In genomic region chr12:70609203-70609602, GRCh38 we compare ENCODE assay signal across 8 cellular contexts. TPM values are rescaled to one million over a fixed set of nuclear protein-coding genes. Genes with fewer than 3 reads are reported as not detected.
DNase-seq lines count a peak whose midpoint lies in the region; ATAC-seq and TF ChIP-seq lines count a peak whose summit lies in the region.

No MANE protein-coding gene starts in this region.

- H3K4me2 ChIP-seq in trophoblast cell (ENCODE audit: low read length): peak overlapping the region; percentile 92

- H4K91ac ChIP-seq in trophoblast cell (ENCODE audit: low read depth, low read length): no peak overlapping the region

- no peak overlapping the region for H4K8ac ChIP-seq in trophoblast cell (ENCODE audit: low read depth, low read length)

- H3K9me3 ChIP-seq in SK-N-MC (ENCODE audit: low read depth, low read length) (no peaks in the 10 kb centered on the region), gastroesophageal sphincter (no peaks in the 10 kb centered on the region), trophoblast cell (ENCODE audit: insufficient read depth, low read depth, low read length) (peaks cover 3% of the 10 kb centered on the region)

- ATAC-seq in gastroesophageal sphincter (peak; percentile 17), HG02678 (IDR thresholded peaks at IDR 0.05; ENCODE audit: unreplicated experiment) (no peak), GM21360 (IDR thresholded peaks at IDR 0.05; ENCODE audit: unreplicated experiment) (no peak)

- H3K4me1 ChIP-seq in gastroesophageal sphincter (peaks cover 0 to 11% (median 0%) of the 10 kb centered on the region in 3 donors), trophoblast cell (ENCODE audit: control insufficient read depth in 1 of 2, insufficient read depth in 2 of 2, low read length in 2 of 2) (peaks cover 2 to 8% of the 10 kb centered on the region in 2 experiments)

- H3K9ac ChIP-seq in SK-N-MC (ENCODE audit: insufficient read length) (no peak overlapping the region), trophoblast cell (ENCODE audit: low read length) (no peak overlapping the region)

- 72% methylated on average over 2 of the region's 2 CpGs; no CpG with 5 or more reads in 1 of the 2 donors for WGBS in gastroesophageal sphincter (ENCODE audit: low coverage in 1 of 2), 2 donors
- WGBS in trophoblast cell (ENCODE audit: extremely low coverage, insufficient coverage, insufficient read length): no CpG with 5 or more reads among the region's 2 CpGs

- TF ChIP-seq POLR2A in gastroesophageal sphincter (IDR thresholded peaks at IDR 0.05): no peak

- H3K4me3 ChIP-seq in SK-N-MC (peak overlapping the region; percentile 66), gastroesophageal sphincter (peak overlapping the region; percentile 5 to 54), trophoblast cell (ENCODE audit: low read depth, low read length) (no peak overlapping the region)

- peak; percentile 5 for DNase-seq in Daoy (ENCODE audit: low read depth)
- no peak for DNase-seq in SK-N-MC (ENCODE audit: low read depth, low spot score)
- no peak for DNase-seq in trophoblast cell
- DNase-seq in hypothalamus (lab: John Stamatoyannopoulos, UW): no peak
- no peak for DNase-seq in substantia nigra (lab: John Stamatoyannopoulos, UW)

- H3K27me3 ChIP-seq in gastroesophageal sphincter (peaks cover 49% of the 10 kb centered on the region), trophoblast cell (ENCODE audit: insufficient read depth, low read length) (peaks cover 3% of the 10 kb centered on the region)

- H3K23ac ChIP-seq in trophoblast cell (ENCODE audit: low read length): no peak overlapping the region

- H2BK12ac ChIP-seq in trophoblast cell (ENCODE audit: low read length): no peak overlapping the region

- no peak overlapping the region for H3K18ac ChIP-seq in trophoblast cell (ENCODE audit: low read length)

- no peak overlapping the region for H3K4ac ChIP-seq in trophoblast cell (ENCODE audit: low read depth, low read length)

- H3K36me3 ChIP-seq in SK-N-MC (ENCODE audit: insufficient read depth, low read length) (no peaks in the 10 kb centered on the region), gastroesophageal sphincter (no peaks in the 10 kb centered on the region), trophoblast cell (ENCODE audit: control insufficient read depth in 1 of 2, insufficient read depth in 2 of 2, low read length in 2 of 2) (no peaks in the 10 kb centered on the region)

- TF ChIP-seq EP300 in gastroesophageal sphincter (IDR thresholded peaks at IDR 0.05): no peak

- no peak overlapping the region for H2BK120ac ChIP-seq in trophoblast cell (ENCODE audit: insufficient read depth, low read length, poor library complexity)

- TF ChIP-seq CTCF in gastroesophageal sphincter (IDR thresholded peaks at IDR 0.05): no peak

- no peak overlapping the region for H2AFZ ChIP-seq in trophoblast cell (ENCODE audit: insufficient read depth, low read length, poor library complexity)

- no peak overlapping the region for H3K27ac ChIP-seq in SK-N-MC
- H3K27ac ChIP-seq in gastroesophageal sphincter: peak overlapping the region in 3 of 4 donors; percentile 50 to 72 (median 72)
- no peak overlapping the region for H3K27ac ChIP-seq in trophoblast cell (ENCODE audit: low read depth, low read length)
- no peak overlapping the region for H3K27ac ChIP-seq in substantia nigra (ENCODE audit: low read depth, low read length, poor library complexity, severe bottlenecking)

- no peaks in the 10 kb centered on the region for H3K79me1 ChIP-seq in trophoblast cell (ENCODE audit: low read length)

- H3K79me2 ChIP-seq in trophoblast cell (ENCODE audit: control insufficient read depth, insufficient read depth, low read length, poor library complexity): no peaks in the 10 kb centered on the region

- no peak overlapping the region for H3K14ac ChIP-seq in trophoblast cell (ENCODE audit: low read length)

- H2AK5ac ChIP-seq in trophoblast cell (ENCODE audit: low read length): no peak overlapping the region

- H2BK5ac ChIP-seq in trophoblast cell (ENCODE audit: low read depth, low read length, poor library complexity): no peak overlapping the region

- no peak overlapping the region for H4K12ac ChIP-seq in trophoblast cell (ENCODE audit: low read depth, low read length)

RNA-seq across cellular contexts. Expression of gene PTPRB, which starts 28.0 kb away (rescaled TPM):
- total RNA-seq in Daoy (2014; rRNA removed; shearing (Covaris generic)): 1.6 and 1.7 TPM in 2 replicates
- 10 to 100 TPM; 12.5 to 40.3 (median 26.8) TPM for total RNA-seq in gastroesophageal sphincter
- 0.21 and 0.25 TPM in 2 replicates for polyA plus RNA-seq in trophoblast cell (2013)

Comparison
In these comparisons a context has a peak if more than half of its experiments do, and no peak if none do; other contexts are left out.
1. H3K27ac ChIP-seq: peak in gastroesophageal sphincter (3 of 4); none in SK-N-MC (single experiment), trophoblast cell (single experiment) and substantia nigra (single experiment).